In genomic region chr22:29078869-29079207, GRCh38 we compare ENCODE assay signal across 23 cellular contexts. TPM values are rescaled to one million over a fixed set of nuclear protein-coding genes. Genes with fewer than 3 reads are reported as not detected.
DNase-seq lines count a peak whose midpoint lies in the region; ATAC-seq and TF ChIP-seq lines count a peak whose summit lies in the region.
"Had no signal": no experiment of that assay in that cellular context is flagged by ENCODE, and none has a peak within 500 bp of the region (broad histone marks: within the 10 kb centered on the region; RNA-seq: fewer than 3 reads in every experiment).

No MANE protein-coding gene starts in this region.

- peaks cover 58 to 78% of the 10 kb centered on the region in 2 donors for H3K4me1 ChIP-seq in adrenal gland (replicated peaks in 1 of 2)
- peaks cover 51% of the 10 kb centered on the region for H3K4me1 ChIP-seq in lower lobe of right lung
- H3K4me1 ChIP-seq in testis = peaks cover 49% of the 10 kb centered on the region
- H3K4me1 ChIP-seq in H9 (ENCODE audit: insufficient read depth, low read length) = peaks cover 3% of the 10 kb centered on the region

- intact Hi-C loops in adrenal gland (cut with DNase I) (loop anchor here in 1 of 2 donors (10.0 kb wide), 1 partner anchor 76 kb away; no protein-coding TSS in a partner anchor), lower lobe of right lung (cut with DNase I) (no loop called here), testis (cut with DNase I; ENCODE audit: low total_unique reads) (no loop called here)

- no peak overlapping the region for H2AFZ ChIP-seq in H9 (ENCODE audit: low read length)

- H4K91ac ChIP-seq in H9 (ENCODE audit: insufficient read length, low read depth, low read length) = no peak overlapping the region

- no peak overlapping the region for H3K14ac ChIP-seq in H9 (ENCODE audit: insufficient read depth, low read length)

- H2BK5ac ChIP-seq in H9 (ENCODE audit: insufficient read length, low read length) = no peak overlapping the region

- H3K27ac ChIP-seq in adrenal gland = peak overlapping the region in 3 of 5 donors; percentile 19 to 56 (median 19)
- peak overlapping the region; percentile 49 for H3K27ac ChIP-seq in lower lobe of right lung
- peak overlapping the region; percentile 31 to 61 for H3K27ac ChIP-seq in testis
- H3K27ac ChIP-seq in substantia nigra (ENCODE audit: low read depth, low read length, poor library complexity, severe bottlenecking) = no peak overlapping the region
- no peak overlapping the region for H3K27ac ChIP-seq in H9 (ENCODE audit: insufficient read length, low read depth, low read length)
- H3K27ac ChIP-seq: KMS-11 had no signal

- no peak for DNase-seq in Jurkat, Clone E6-1 (ENCODE audit: low read depth, low spot score)
- DNase-seq in adrenal gland (no peak), lower lobe of right lung (no peak), testis (peak; percentile 44), substantia nigra (lab: John Stamatoyannopoulos, UW) (no peak), H9 (no peak)
- DNase-seq in stimulated activated naive B cell treated with anti-CD40 and anti-IgM and Interleukin-4, amounts not matched to agents 10 μg/mL and 1 μg/mL and 100 μg/mL, for 72 hours = no peak
- DNase-seq: activated CD4-positive, alpha-beta T cell treated with anti-CD3 and anti-CD28 coated beads for 1 hour; activated CD8-positive, alpha-beta memory T cell treated with anti-CD3 and anti-CD28 coated beads for 24 hours; activated naive CD4-positive, alpha-beta T cell treated with Interleukin-2 at 50 U/mL for 16 hours; activated T-cell treated with anti-CD3 and anti-CD28 coated beads, Interleukin-2, amount 50 U/mL, for 4 hours; CD8-positive, alpha-beta T cell; cerebellar nuclear complex; effector CD8-positive, alpha-beta T cell; H7 had no signal

- H3K23me2 ChIP-seq in H9 (ENCODE audit: insufficient read length, low read depth, low read length, poor library complexity, severe bottlenecking) = peaks cover 5% of the 10 kb centered on the region

- no peaks in the 10 kb centered on the region for H3K79me2 ChIP-seq in H9 (ENCODE audit: insufficient read depth, low read length)

- TF ChIP-seq POLR2A in adrenal gland (IDR thresholded peaks at IDR 0.05) (no peak), testis (IDR thresholded peaks at IDR 0.05) (no peak)

- H4K8ac ChIP-seq in H9 (replicated peaks; ENCODE audit: insufficient read length, low read depth, low read length) = no peak overlapping the region

- H3K27me3 ChIP-seq in adrenal gland (no peaks in the 10 kb centered on the region), lower lobe of right lung (ENCODE audit: low read depth) (no peaks in the 10 kb centered on the region), testis (no peaks in the 10 kb centered on the region), H9 (ENCODE audit: insufficient read depth, low read length) (no peaks in the 10 kb centered on the region; the same call in 1 of the 2 replicates)

- H3K4me2 ChIP-seq in H9 (ENCODE audit: insufficient read depth, insufficient read length, low read length) = no peak overlapping the region
- H3K4me2 ChIP-seq: KMS-11 had no signal

- H3K9me3 Mint-ChIP-seq in stimulated activated naive B cell treated with anti-CD40 and anti-IgM and Interleukin-4, amounts not matched to agents 10 μg/mL and 1 μg/mL and 100 μg/mL, for 72 hours = no peaks in the 10 kb centered on the region
- no peaks in the 10 kb centered on the region for H3K9me3 Mint-ChIP-seq in H9
- H3K9me3 Mint-ChIP-seq: activated T-cell treated with anti-CD3 and anti-CD28 coated beads, Interleukin-2, amount 50 U/mL, for 4 hours; CD8-positive, alpha-beta T cell had no signal

- peak overlapping the region; percentile 34 for H3K4me3 ChIP-seq in Jurkat, Clone E6-1 (ENCODE audit: low read length)
- H3K4me3 ChIP-seq in adrenal gland (no peak overlapping the region), lower lobe of right lung (no peak overlapping the region), testis (no peak overlapping the region)
- H3K4me3 ChIP-seq: prostate gland had no signal

- H2BK120ac ChIP-seq in H9 (ENCODE audit: low read depth, low read length, poor library complexity, severe bottlenecking) = no peak overlapping the region

- H3T11ph ChIP-seq in H9 (ENCODE audit: low read length) = no peak overlapping the region

- no peaks in the 10 kb centered on the region for H3K9me3 ChIP-seq in adrenal gland (replicated peaks in 1 of 3)
- H3K9me3 ChIP-seq in lower lobe of right lung = no peaks in the 10 kb centered on the region
- H3K9me3 ChIP-seq in testis = no peaks in the 10 kb centered on the region
- H3K9me3 ChIP-seq in H9 (ENCODE audit: control insufficient read depth, low read depth, low read length) = no peaks in the 10 kb centered on the region
- H3K9me3 ChIP-seq: prostate gland had no signal

- no peak overlapping the region for H2BK12ac ChIP-seq in H9 (ENCODE audit: insufficient read length, low read depth, low read length)

- H3K36me3 ChIP-seq in adrenal gland (replicated peaks in 1 of 2) (no peaks in the 10 kb centered on the region), lower lobe of right lung (no peaks in the 10 kb centered on the region), testis (ENCODE audit: low read depth, missing control alignments) (no peaks in the 10 kb centered on the region)
- H3K36me3 ChIP-seq: prostate gland had no signal

- no peaks in the 10 kb centered on the region for H3K36me3 Mint-ChIP-seq in stimulated activated naive B cell treated with anti-CD40 and anti-IgM and Interleukin-4, amounts not matched to agents 10 μg/mL and 1 μg/mL and 100 μg/mL, for 72 hours
- no peaks in the 10 kb centered on the region for H3K36me3 Mint-ChIP-seq in H9 (ENCODE audit: insufficient read depth in 1 of 3, low read depth in 3 of 3)
- H3K36me3 Mint-ChIP-seq: CD8-positive, alpha-beta T cell had no signal

- TF ChIP-seq CTCF in adrenal gland (IDR thresholded peaks at IDR 0.05) (no peak), lower lobe of right lung (IDR thresholded peaks at IDR 0.05) (no peak), testis (IDR thresholded peaks at IDR 0.05) (no peak), H9 (conservative IDR thresholded peaks at IDR 0.05) (no peak)

- H2BK15ac ChIP-seq in H9 (ENCODE audit: low read depth, low read length) = no peak overlapping the region

- H3K4me1 Mint-ChIP-seq in stimulated activated naive B cell treated with anti-CD40 and anti-IgM and Interleukin-4, amounts not matched to agents 10 μg/mL and 1 μg/mL and 100 μg/mL, for 72 hours = peaks cover 6% of the 10 kb centered on the region in 2 donors
- H3K4me1 Mint-ChIP-seq in H9 = peaks cover 27 to 30% of the 10 kb centered on the region in 2 experiments

- H3K79me1 ChIP-seq in H9 (ENCODE audit: insufficient read depth, low read depth, low read length, poor library complexity, severe bottlenecking) = no peaks in the 10 kb centered on the region

- no peak overlapping the region for H3K18ac ChIP-seq in H9 (ENCODE audit: insufficient read length, low read depth, low read length)

- H3K4me3 Mint-ChIP-seq in stimulated activated naive B cell treated with anti-CD40 and anti-IgM and Interleukin-4, amounts not matched to agents 10 μg/mL and 1 μg/mL and 100 μg/mL, for 72 hours = no peak overlapping the region
- no peak overlapping the region for H3K4me3 Mint-ChIP-seq in H9
- H3K4me3 Mint-ChIP-seq: activated T-cell treated with anti-CD3 and anti-CD28 coated beads, Interleukin-2, amount 50 U/mL, for 4 hours; CD8-positive, alpha-beta T cell had no signal

- peaks cover 31 to 56% of the 10 kb centered on the region in 2 donors for H3K27me3 Mint-ChIP-seq in stimulated activated naive B cell treated with anti-CD40 and anti-IgM and Interleukin-4, amounts not matched to agents 10 μg/mL and 1 μg/mL and 100 μg/mL, for 72 hours
- peaks cover 24% of the 10 kb centered on the region for H3K27me3 Mint-ChIP-seq in H9 (ENCODE audit: low read depth)

- no peak overlapping the region for H2AK5ac ChIP-seq in H9 (ENCODE audit: insufficient read length, low read length)

- H3K56ac ChIP-seq in H9 (ENCODE audit: insufficient read length, low read depth, low read length) = no peak overlapping the region

- H4K5ac ChIP-seq in H9 (ENCODE audit: insufficient read length, low read depth, low read length) = no peak overlapping the region

- no peaks in the 10 kb centered on the region for H4K20me1 ChIP-seq in H9 (ENCODE audit: control insufficient read depth, insufficient read depth, insufficient read length)

- H3K27ac Mint-ChIP-seq in stimulated activated naive B cell treated with anti-CD40 and anti-IgM and Interleukin-4, amounts not matched to agents 10 μg/mL and 1 μg/mL and 100 μg/mL, for 72 hours = no peak overlapping the region
- no peak overlapping the region for H3K27ac Mint-ChIP-seq in H9
- H3K27ac Mint-ChIP-seq: CD8-positive, alpha-beta T cell had no signal

- H3K9ac ChIP-seq in H9 (ENCODE audit: extremely low read depth, insufficient read length, low read length) = no peak overlapping the region
- H3K9ac ChIP-seq: KMS-11 had no signal

- WGBS in adrenal gland, 4 donors = 59 to 71% (median 63%) methylated on average over 6 of the region's 6 CpGs
- WGBS in testis, 2 donors = 50 to 62% methylated on average over 6 of the region's 6 CpGs
- WGBS in H9 (ENCODE audit: extremely low coverage, insufficient read length, low lambda C conversion rate) = no CpG with 5 or more reads among the region's 6 CpGs

- H2BK20ac ChIP-seq in H9 (ENCODE audit: low read depth, low read length, poor library complexity, severe bottlenecking) = no peak overlapping the region

- H3K4ac ChIP-seq in H9 (ENCODE audit: low read depth, low read length) = no peak overlapping the region

- no peak for ATAC-seq in lower lobe of right lung
- ATAC-seq in GM18520 (IDR thresholded peaks at IDR 0.05; ENCODE audit: unreplicated experiment) = no peak
- no peak for ATAC-seq in stimulated activated naive B cell treated with anti-CD40 and anti-IgM and Interleukin-4, amounts not matched to agents 10 μg/mL and 1 μg/mL and 100 μg/mL, for 72 hours (replicated peaks)
- ATAC-seq: activated T-cell treated with anti-CD3 and anti-CD28 coated beads, Interleukin-2, amount 50 U/mL, for 4 hours; CD8-positive, alpha-beta T cell; left lobe of liver had no signal

- H3K23ac ChIP-seq in H9 (ENCODE audit: insufficient read length, low read depth, low read length) = no peak overlapping the region

RNA-seq across cellular contexts. Expression of gene KREMEN1, which starts 6.0 kb away (rescaled TPM):
- 18.4 TPM for polyA plus RNA-seq in Jurkat, Clone E6-1 (2012; ENCODE audit: insufficient read depth, insufficient read length)
- total RNA-seq in adrenal gland (10 to 100 TPM; 19.8 to 58.7 (median 41.1) TPM), lower lobe of right lung (23.5 TPM), testis (10 to 100 TPM; 54.5 to 54.9 TPM), H9 (2021) (2.4 and 2.6 TPM in 2 replicates)
- polyA plus RNA-seq in adrenal gland (10 to 100 TPM in 2 of 3 donors, 1 to 10 TPM in 1; 9.3 to 20.2 (median 19.9) TPM), testis (ENCODE audit: insufficient read depth, low read depth, low replicate concordance) (42.5 TPM)
- total RNA-seq: CD8-positive, alpha-beta T cell had no signal

RNA-seq across cellular contexts. Expression of gene C22orf31, which starts 17.2 kb away (rescaled TPM):
- not detected for polyA plus RNA-seq in Jurkat, Clone E6-1 (2012; ENCODE audit: insufficient read depth, insufficient read length)
- under 1 TPM in 1 of 8 donors, not detected in 7; 0.43 TPM for total RNA-seq in adrenal gland
- polyA plus RNA-seq in adrenal gland = 1 to 10 TPM in 2 of 3 donors, not detected in 1; 1.4 to 1.9 TPM
- total RNA-seq in lower lobe of right lung = not detected
- 10 to 100 TPM in 1 of 2 donors, 1 to 10 TPM in 1; 1.8 to 10.9 TPM for total RNA-seq in testis
- polyA plus RNA-seq in testis (ENCODE audit: insufficient read depth, low read depth, low replicate concordance) = 4.5 TPM
- total RNA-seq in H9 (2021) = not detected in 2 replicates
- total RNA-seq: activated T-cell treated with anti-CD3 and anti-CD28 coated beads, Interleukin-2, amount 50 U/mL, for 4 hours; CD8-positive, alpha-beta T cell; Daoy; esophagus mucosa; H7; left lobe of liver; mononuclear cell; subcutaneous adipose tissue had no signal

Comparison
In these comparisons a context has a peak if more than half of its experiments do, and no peak if none do; other contexts are left out.
1. H3K27ac ChIP-seq: peak in adrenal gland (3 of 5), lower lobe of right lung (single experiment) and testis (2 of 2); none in substantia nigra (single experiment) and H9 (single experiment).